In genomic region chr11:88303037-88303436, GRCh38 we compare ENCODE assay signal across 22 cellular contexts. TPM values are rescaled to one million over a fixed set of nuclear protein-coding genes. Genes with fewer than 3 reads are reported as not detected.
A peak's percentile ranks its signal among the peaks of the same experiment; 100 is the strongest.
DNase-seq lines count a peak whose midpoint lies in the region; ATAC-seq, FAIRE-seq and TF ChIP-seq lines count a peak whose summit lies in the region.
"Had no signal": no experiment of that assay in that cellular context is flagged by ENCODE, and none has a peak within 500 bp of the region (broad histone marks: within the 10 kb centered on the region; RNA-seq: fewer than 3 reads in every experiment).

No MANE protein-coding gene starts in this region.

- H3K79me2 ChIP-seq in GM12878 (ENCODE audit: control insufficient read depth, insufficient read depth, low read length) = peaks cover 31% of the 10 kb centered on the region

- TF ChIP-seq CTCF in cardiac muscle cell (IDR thresholded peaks at IDR 0.05; ENCODE audit: low read depth, low read length) (no peak), GM12878 (IDR thresholded peaks at IDR 0.05 in 2 of 3, conservative IDR thresholded peaks at IDR 0.05 in 1 of 3; ENCODE audit: control insufficient read depth in 2 of 3, extremely low read depth in 1 of 3, insufficient read depth in 1 of 3, low read depth in 3 of 3, low read length in 3 of 3) (no peak), brain microvascular endothelial cell (IDR thresholded peaks at IDR 0.05; ENCODE audit: low read depth, low read length, missing control alignments) (no peak)

- intact Hi-C loops in left cardiac atrium (cut with DNase I) (no loop called here), GM12878 (cut with micrococcal nuclease; ENCODE audit: unreplicated experiment) (loop anchor here (5.0 to 10.0 kb wide), 2 partner anchors 126 to 512 kb away; partner anchors contain the start of gene RAB38)

- no peak overlapping the region for H2AFZ ChIP-seq in GM12878 (ENCODE audit: control insufficient read depth, low read depth, low read length)

- DNase-seq in cardiac muscle cell (ENCODE audit: low read depth in 1 of 2, low spot score in 1 of 2) (no peak), left cardiac atrium (no peak), GM12878 (ENCODE audit: low read depth, low spot score) (peak; percentile 64), HuH-7 (ENCODE audit: low spot score) (no peak), brain microvascular endothelial cell (no peak)
- DNase-seq in Jurkat, Clone E6-1 (ENCODE audit: low read depth, low spot score) = peak; percentile 49
- DNase-seq: heart right ventricle, KBM-7, left colon, MG63, NCI-H1417 treated with DMSO at 0.1 percent for 48 hours, NCI-H2081 treated with DMSO at 0.1 percent for 48 hours, NCI-H446, nucleus accumbens, T-helper 9 cell, uterus, WERI-Rb-1 had no signal

- WGBS in GM12878 (ENCODE audit: insufficient coverage, insufficient replicate concordance, low lambda C conversion rate, missing lambda C conversion rate) = 36% methylated on average over 1 of the region's 1 CpG

- RAD21 ChIA-PET in GM12878 (lab: Charles Lee; ENCODE audit: unreplicated experiment) = interaction anchor here (0.6 to 11.4 kb wide), 8 partner anchors 8 to 140 kb away, joined by 3 to 143 read pairs (median 4); partner anchors contain the start of gene CTSC

- no peaks in the 10 kb centered on the region for H4K20me1 ChIP-seq in GM12878 (ENCODE audit: control insufficient read depth, insufficient read depth)

- POLR2A ChIA-PET in GM12878 (lab: Charles Lee) = interaction anchor here (0.8 to 3.0 kb wide), 7 partner anchors 9 to 51 kb away, joined by 3 to 28 read pairs (median 5); no protein-coding TSS in a partner anchor

- TF ChIP-seq EP300 in GM12878 (IDR thresholded peaks at IDR 0.05; ENCODE audit: borderline replicate concordance in 1 of 2, control insufficient read depth in 1 of 2, low read depth in 2 of 2, low read length in 2 of 2) = 0 out of 4 replicates have a peak, but pooled peaks of 1 of the 2 experiments have one; percentile 43

- no peak for FAIRE-seq in GM12878 (lab: Jason Lieb, UNC)
- FAIRE-seq: H1 had no signal

- TF ChIP-seq POLR2A in GM12878 (IDR thresholded peaks at IDR 0.05; ENCODE audit: low read depth, low read length) = no peak

- no peak overlapping the region for H3K9ac ChIP-seq in GM12878 (ENCODE audit: control insufficient read depth, insufficient read depth, low read length)
- H3K9ac ChIP-seq: BLaER1 had no signal

- no peak; the same call in 1 of the 2 replicates for TF ChIP-seq RAD21 in GM12878 (IDR thresholded peaks at IDR 0.05; ENCODE audit: insufficient read depth, low read depth, low read length)

- 0 out of 2 replicates have a peak overlapping the region, but pooled peaks have one; percentile 12 for H3K4me2 ChIP-seq in GM12878 (ENCODE audit: control insufficient read depth, insufficient read depth)
- H3K4me2 ChIP-seq: BLaER1 had no signal

- H3K4me3 ChIP-seq in cardiac muscle cell (no peak overlapping the region), GM12878 (no peak overlapping the region), brain microvascular endothelial cell (ENCODE audit: low read depth, low read length) (no peak overlapping the region)
- no peak overlapping the region for H3K4me3 ChIP-seq in Jurkat, Clone E6-1 (ENCODE audit: low read length)
- H3K4me3 ChIP-seq: BLaER1, heart right ventricle, MG63, uterus had no signal

- no TSS peak for BruUV-seq in GM12878 (replicated peaks; lab: Mats Ljungman, UMichigan)

- H3K27me3 ChIP-seq in cardiac muscle cell (no peaks in the 10 kb centered on the region), GM12878 (replicated peaks in 1 of 2; ENCODE audit: control insufficient read depth in 2 of 2, insufficient read depth in 2 of 2, low read length in 1 of 2) (no peaks in the 10 kb centered on the region), brain microvascular endothelial cell (replicated peaks) (no peaks in the 10 kb centered on the region)
- H3K27me3 ChIP-seq: BLaER1, heart right ventricle, MG63, uterus had no signal

- no peaks in the 10 kb centered on the region for H3K9me3 ChIP-seq in cardiac muscle cell (ENCODE audit: low read depth)
- no peaks in the 10 kb centered on the region; the same call in 1 of the 3 replicates for H3K9me3 ChIP-seq in GM12878 (replicated peaks; ENCODE audit: control insufficient read depth, insufficient read depth, low read length)
- H3K9me3 ChIP-seq: MG63, uterus had no signal

- in situ Hi-C loops in GM12878 (cut with MboI) (no loop called here), brain microvascular endothelial cell (cut with HindIII; ENCODE audit: low pct_ligation_motif_present, low sequenced_read_pairs) (no loop called here)

- CTCF ChIA-PET in GM12878 (lab: Yijun Ruan, JAX) = interaction anchor here (0.8 to 2.5 kb wide), 6 partner anchors 25 to 287 kb away, joined by 3 to 13 read pairs (median 4); partner anchors contain the start of gene CTSC

- H3K36me3 ChIP-seq in cardiac muscle cell (peaks cover 3% of the 10 kb centered on the region), GM12878 (ENCODE audit: control insufficient read depth in 2 of 2, insufficient read depth in 2 of 2, low read length in 1 of 2) (peaks cover 11 to 20% of the 10 kb centered on the region in 2 experiments), brain microvascular endothelial cell (replicated peaks) (peaks cover 16% of the 10 kb centered on the region)
- H3K36me3 ChIP-seq: MG63, uterus, WERI-Rb-1 had no signal

- ATAC-seq in left cardiac atrium = no peak
- peak; percentile 32 for ATAC-seq in GM12878
- ATAC-seq in HG02973 (IDR thresholded peaks at IDR 0.05; ENCODE audit: unreplicated experiment) = no peak
- no peak for ATAC-seq in HG02981 (IDR thresholded peaks at IDR 0.05; ENCODE audit: unreplicated experiment)
- ATAC-seq: heart right ventricle, left colon had no signal

- peak overlapping the region; percentile 36 for H3K27ac ChIP-seq in cardiac muscle cell
- H3K27ac ChIP-seq in GM12878 (ENCODE audit: control insufficient read depth, insufficient read depth) = peak overlapping the region; percentile 83
- H3K27ac ChIP-seq in brain microvascular endothelial cell = no peak overlapping the region
- H3K27ac ChIP-seq: BLaER1, epithelial cell of prostate, heart right ventricle, uterus, WERI-Rb-1 had no signal

- H3K4me1 ChIP-seq in cardiac muscle cell (ENCODE audit: low read depth) (peaks cover 41% of the 10 kb centered on the region), GM12878 (ENCODE audit: control insufficient read depth, insufficient read depth, low read length) (peaks cover 52% of the 10 kb centered on the region)
- H3K4me1 ChIP-seq: BLaER1, uterus had no signal

- SMC1A ChIA-PET in GM12878 (lab: Charles Lee; ENCODE audit: uncharacterized antibody, unreplicated experiment) = interaction anchor here (1.1 to 16.9 kb wide), 8 partner anchors 22 to 287 kb away, joined by 3 to 288 read pairs (median 8); partner anchors contain the start of gene CTSC

TF ChIP-seq in GM12878, 131 proteins besides CTCF, POLR2A, EP300 and RAD21 (continues in another document):
- TF ChIP-seq ZNF384 (IDR thresholded peaks at IDR 0.05; ENCODE audit: borderline replicate concordance, low read depth, low read length) (peak; percentile 69; the same call in 1 of the 2 replicates), IKZF2 (IDR thresholded peaks at IDR 0.05) (no peak; a peak in 2 of 4 replicates), FOXM1 (IDR thresholded peaks at IDR 0.05; ENCODE audit: low read depth, low read length) (no peak), EGR1 (IDR thresholded peaks at IDR 0.05; ENCODE audit: borderline replicate concordance in 1 of 2, low read depth in 2 of 2, low read length in 2 of 2) (no peak), MTA2 (IDR thresholded peaks at IDR 0.05; ENCODE audit: low read depth) (0 out of 2 replicates have a peak, but pooled peaks have one; percentile 15), CHD2 (IDR thresholded peaks at IDR 0.05; ENCODE audit: borderline replicate concordance, low read depth, low read length) (0 out of 2 replicates have a peak, but pooled peaks have one; percentile 32)

RNA-seq across cellular contexts. Expression of gene CTSC, which starts 34.5 kb away (rescaled TPM):
- total RNA-seq in cardiac muscle cell = 109 and 120 TPM in 2 replicates
- polyA plus RNA-seq in cardiac muscle cell = 119 and 145 TPM in 2 replicates
- total RNA-seq in left cardiac atrium = 10 to 100 TPM; 75.2 to 90.0 TPM
- polyA plus RNA-seq in Jurkat, Clone E6-1 (2012; ENCODE audit: insufficient read depth, insufficient read length) = 159 TPM
- total RNA-seq in GM12878 (2013; cell fraction: nucleolus; rRNA removed) = 650 and 670 TPM in 2 replicates
- total RNA-seq in GM12878 (2014; rRNA removed) = 333 and 334 TPM in 2 replicates
- 342 and 372 TPM in 2 replicates for total RNA-seq in GM12878 (2014; rRNA removed; fragmentation: Illumina TruSeq; extraction: Trizol)
- total RNA-seq in GM12878 (2021) = 359 and 381 TPM in 2 replicates
- polyA plus RNA-seq in GM12878 (2011; ENCODE audit: low read depth) = 352 TPM
- polyA plus RNA-seq in GM12878 (2011; rRNA removed) = 478 and 566 TPM in 2 replicates
- 325 and 335 TPM in 2 replicates for polyA plus RNA-seq in GM12878 (2011; cell fraction: cytosol; rRNA removed)
- polyA plus RNA-seq in GM12878 (2011; cell fraction: nucleus; rRNA removed) = 201 and 223 TPM in 2 replicates
- 359 and 451 TPM in 2 replicates for polyA plus RNA-seq in GM12878 (2012)
- 327 and 404 TPM in 2 replicates for polyA plus RNA-seq in GM12878 (2014; fragmentation: Illumina TruSeq; extraction: Trizol)
- polyA plus RNA-seq in GM12878 (2014; fragmentation: Nextera tagmentation; extraction: Ambion mirVana) = 1,000 to 10,000 TPM in 1 of 2 experiments, 100 to 1,000 TPM in 1; 709 to 1,123 TPM
- polyA plus RNA-seq in GM12878 (2014; rRNA removed) = 277 and 289 TPM in 2 replicates
- polyA plus RNA-seq in GM12878 (2016; fragmentation: Nextera tagmentation; extraction: Ambion mirVana) = 100 to 1,000 TPM; 814 to 865 TPM
- 215 and 312 TPM in 2 replicates for polyA minus RNA-seq in GM12878 (2011; rRNA and poly(A)+ RNA removed)
- 262 and 269 TPM in 2 replicates for polyA minus RNA-seq in GM12878 (2011; cell fraction: cytosol; rRNA and poly(A)+ RNA removed)
- polyA minus RNA-seq in GM12878 (2011; cell fraction: nucleus; rRNA and poly(A)+ RNA removed) = 301 and 500 TPM in 2 replicates

Comparison
In these comparisons a context has a peak if more than half of its experiments do, and no peak if none do; other contexts are left out.
1. DNase-seq: peak in Jurkat, Clone E6-1 (single experiment) and GM12878 (single experiment); none in cardiac muscle cell (0 of 2), left cardiac atrium (single experiment), HuH-7 (single experiment) and brain microvascular endothelial cell (single experiment).